In the genomic region with DNA sequence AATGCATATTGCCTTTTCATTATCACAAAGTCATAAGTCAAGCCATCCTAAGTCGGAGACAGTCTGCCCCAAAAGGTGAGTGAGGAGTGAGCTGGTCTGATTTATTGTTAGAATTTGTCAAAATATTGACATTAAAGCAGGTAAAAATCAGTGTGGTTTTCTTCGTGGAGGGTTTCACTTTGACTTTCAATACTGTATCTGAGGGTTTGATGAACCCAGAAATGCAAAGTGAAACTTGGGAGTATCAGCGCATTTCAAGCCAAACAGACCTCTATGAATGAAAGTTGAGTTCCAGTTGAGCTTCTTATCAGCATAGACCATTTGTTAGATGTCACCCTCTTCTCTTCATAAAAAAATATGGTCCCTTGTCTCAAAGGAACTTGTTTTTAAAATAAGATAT, we compare ENCODE assay signal across 16 cellular contexts. TPM values are rescaled to one million over a fixed set of nuclear protein-coding genes. Genes with fewer than 3 reads are reported as not detected.
DNase-seq lines count a peak whose midpoint lies in the region; ATAC-seq and TF ChIP-seq lines count a peak whose summit lies in the region.
"Had no signal": no experiment of that assay in that cellular context is flagged by ENCODE, and none has a peak within 500 bp of the region (broad histone marks: within the 10 kb centered on the region; RNA-seq: fewer than 3 reads in every experiment).

No MANE protein-coding gene starts in this region.

- no peaks in the 10 kb centered on the region for H4K20me1 ChIP-seq in SU-DHL-6 (ENCODE audit: low read depth, low read length)

- H3K9me2 ChIP-seq in SU-DHL-6 (replicated peaks; ENCODE audit: insufficient read depth, low read length): no peaks in the 10 kb centered on the region
- H3K9me2 ChIP-seq: SK-N-SH had no signal

- POLR2A ChIA-PET in activated CD4-positive, alpha-beta T cell treated with anti-CD3 and anti-CD28 coated beads for 36 hours (lab: Charles Lee): no interaction called here
- POLR2A ChIA-PET in naive thymus-derived CD4-positive, alpha-beta T cell (lab: Charles Lee): interaction anchor here (0.6 to 13.4 kb wide), 7 partner anchors 9 to 129 kb away, joined by 3 to 331 read pairs (median 4); a partner anchor contains a TSS

- H3K27ac ChIP-seq in SU-DHL-6 (ENCODE audit: low read depth, low read length): no peak overlapping the region
- peak overlapping the region; percentile 99 for H3K27ac ChIP-seq in naive thymus-derived CD4-positive, alpha-beta T cell (ENCODE audit: low read depth, low read length)
- H3K27ac ChIP-seq: esophagus muscularis mucosa had no signal

- H3K4me2 ChIP-seq in SU-DHL-6 (ENCODE audit: low read depth, low read length, poor library complexity, severe bottlenecking): peak overlapping the region; percentile 27
- H3K4me2 ChIP-seq: SK-N-SH had no signal

- H3K27me3 Mint-ChIP-seq in activated CD4-positive, alpha-beta T cell treated with anti-CD3 and anti-CD28 coated beads for 36 hours: peaks cover 27% of the 10 kb centered on the region
- H3K27me3 Mint-ChIP-seq in naive thymus-derived CD4-positive, alpha-beta T cell: peaks cover 0 to 78% (median 0%) of the 10 kb centered on the region in 5 donors

- no peaks in the 10 kb centered on the region for H3K79me2 ChIP-seq in SU-DHL-6 (ENCODE audit: insufficient read depth, low read length)

- no peak overlapping the region for H3K4me3 ChIP-seq in SU-DHL-6 (ENCODE audit: insufficient read depth, low read length, poor library complexity, severe bottlenecking)
- H3K4me3 ChIP-seq in naive thymus-derived CD4-positive, alpha-beta T cell (ENCODE audit: low read length): peak overlapping the region; percentile 1
- H3K4me3 ChIP-seq: esophagus muscularis mucosa, transverse colon had no signal

- no peak for DNase-seq in activated CD4-positive, alpha-beta T cell treated with anti-CD3 and anti-CD28 coated beads for 36 hours
- no peak for DNase-seq in activated CD4-positive, alpha-beta T cell treated with anti-CD3 and anti-CD28 coated beads, Interleukin-2, amount 50 U/mL, for 4 hours
- DNase-seq in naive thymus-derived CD4-positive, alpha-beta T cell: peak in 3 of 9 donors; percentile 36 to 51 (median 46)
- DNase-seq in epidermal melanocyte (ENCODE audit: insufficient read length, low spot score): no peak
- DNase-seq in mucosa of gallbladder (ENCODE audit: low spot score): no peak
- DNase-seq in 8988T: no peak
- DNase-seq: activated gamma-delta T cell, KG1, NCI-H1694 treated with DMSO at 0.1 percent for 48 hours, SK-N-SH, small intestine, transverse colon had no signal

- H3K27me3 ChIP-seq in SU-DHL-6 (ENCODE audit: low read length): no peaks in the 10 kb centered on the region
- H3K27me3 ChIP-seq in naive thymus-derived CD4-positive, alpha-beta T cell (ENCODE audit: control insufficient read depth in 2 of 2, insufficient read depth in 2 of 2, low read length in 2 of 2): no peaks in the 10 kb centered on the region
- H3K27me3 ChIP-seq: esophagus muscularis mucosa, transverse colon had no signal

- no peaks in the 10 kb centered on the region for H3K9me3 ChIP-seq in SU-DHL-6 (ENCODE audit: insufficient read depth, low read length)
- no peaks in the 10 kb centered on the region for H3K9me3 ChIP-seq in naive thymus-derived CD4-positive, alpha-beta T cell (ENCODE audit: control insufficient read depth in 2 of 3, low read length in 3 of 3)
- H3K9me3 ChIP-seq: esophagus muscularis mucosa, SK-N-SH, transverse colon had no signal

- H3K36me3 Mint-ChIP-seq in activated CD4-positive, alpha-beta T cell treated with anti-CD3 and anti-CD28 coated beads for 36 hours (ENCODE audit: low read depth): no peaks in the 10 kb centered on the region
- peaks cover 0 to 18% (median 0%) of the 10 kb centered on the region in 5 donors for H3K36me3 Mint-ChIP-seq in naive thymus-derived CD4-positive, alpha-beta T cell

- no peak overlapping the region for H3K9ac ChIP-seq in SU-DHL-6 (ENCODE audit: low read length)
- H3K9ac ChIP-seq: SK-N-SH had no signal

- CTCF ChIA-PET in activated CD4-positive, alpha-beta T cell treated with anti-CD3 and anti-CD28 coated beads for 36 hours (lab: Charles Lee): no interaction called here
- CTCF ChIA-PET in naive thymus-derived CD4-positive, alpha-beta T cell (lab: Charles Lee): interaction anchor here (1.0 to 1.1 kb wide), 2 partner anchors 14 to 243 kb away, joined by 3 to 4 read pairs; no protein-coding TSS in a partner anchor

- no peak for TF ChIP-seq CTCF in SU-DHL-6 (IDR thresholded peaks at IDR 0.05; ENCODE audit: insufficient read depth, low read length, poor library complexity, severe bottlenecking)

- no peak overlapping the region for H2AFZ ChIP-seq in SU-DHL-6 (ENCODE audit: low read depth, low read length, severe bottlenecking)

- H3K9me3 Mint-ChIP-seq in activated CD4-positive, alpha-beta T cell treated with anti-CD3 and anti-CD28 coated beads for 36 hours (ENCODE audit: low read depth): no peaks in the 10 kb centered on the region
- peaks cover 0 to 6% (median 0%) of the 10 kb centered on the region in 11 donors for H3K9me3 Mint-ChIP-seq in naive thymus-derived CD4-positive, alpha-beta T cell

- H3K4me1 ChIP-seq in naive thymus-derived CD4-positive, alpha-beta T cell (ENCODE audit: control insufficient read depth in 2 of 2, insufficient read depth in 2 of 2, low read length in 2 of 2): peaks cover 55 to 74% of the 10 kb centered on the region in 2 donors

- intact Hi-C loops in activated CD4-positive, alpha-beta T cell treated with anti-CD3 and anti-CD28 coated beads for 36 hours (cut with DNase I, micrococcal nuclease): no loop called here
- intact Hi-C loops in naive thymus-derived CD4-positive, alpha-beta T cell (cut with micrococcal nuclease): loop anchor here (1.0 to 5.0 kb wide), 4 partner anchors 10 to 73 kb away; no protein-coding TSS in a partner anchor

- H3K27ac Mint-ChIP-seq in activated CD4-positive, alpha-beta T cell treated with anti-CD3 and anti-CD28 coated beads for 36 hours: no peak overlapping the region
- peak overlapping the region in 8 of 9 donors; percentile 99 to 100 (median 99) for H3K27ac Mint-ChIP-seq in naive thymus-derived CD4-positive, alpha-beta T cell

- peak; percentile 14 for ATAC-seq in activated CD4-positive, alpha-beta T cell treated with anti-CD3 and anti-CD28 coated beads for 36 hours
- ATAC-seq in HG02678 (IDR thresholded peaks at IDR 0.05; ENCODE audit: unreplicated experiment): peak; percentile 24
- no peak for ATAC-seq in naive thymus-derived CD4-positive, alpha-beta T cell

- H3K4me3 Mint-ChIP-seq in activated CD4-positive, alpha-beta T cell treated with anti-CD3 and anti-CD28 coated beads for 36 hours: no peak overlapping the region
- H3K4me3 Mint-ChIP-seq in naive thymus-derived CD4-positive, alpha-beta T cell: peak overlapping the region; percentile 48 to 92 (median 74)

- H3K4me1 Mint-ChIP-seq in activated CD4-positive, alpha-beta T cell treated with anti-CD3 and anti-CD28 coated beads for 36 hours: peaks cover 69% of the 10 kb centered on the region
- H3K4me1 Mint-ChIP-seq in naive thymus-derived CD4-positive, alpha-beta T cell: peaks cover 56 to 98% (median 90%) of the 10 kb centered on the region in 7 donors

- H3K36me3 ChIP-seq in SU-DHL-6 (ENCODE audit: low read length): no peaks in the 10 kb centered on the region
- no peaks in the 10 kb centered on the region for H3K36me3 ChIP-seq in naive thymus-derived CD4-positive, alpha-beta T cell (ENCODE audit: control insufficient read depth in 2 of 3, insufficient read depth in 3 of 3, low read length in 3 of 3)
- H3K36me3 ChIP-seq: esophagus muscularis mucosa, transverse colon had no signal

- H3F3A ChIP-seq in SU-DHL-6 (ENCODE audit: insufficient read depth): peaks cover 29% of the 10 kb centered on the region

RNA-seq across cellular contexts. Expression of a gene that starts 21.7 kb away (rescaled TPM):
- total RNA-seq in activated CD4-positive, alpha-beta T cell treated with anti-CD3 and anti-CD28 coated beads for 36 hours: 10 to 100 TPM; 75.4 to 89.3 TPM
- 1,000 to 10,000 TPM in 1 of 5 experiments, 100 to 1,000 TPM in 4; 239 to 1,323 (median 255) TPM for total RNA-seq in naive thymus-derived CD4-positive, alpha-beta T cell
- 100 to 1,000 TPM; 368 to 502 TPM for polyA plus RNA-seq in naive thymus-derived CD4-positive, alpha-beta T cell
- total RNA-seq in mucosa of gallbladder: 61.1 TPM
- total RNA-seq: chondrocyte had no signal

Comparison
In these comparisons a context has a peak if more than half of its experiments do, and no peak if none do; other contexts are left out.
1. intact Hi-C loops: an anchor here in naive thymus-derived CD4-positive, alpha-beta T cell (1.0 to 5.0 kb wide); none called in activated CD4-positive, alpha-beta T cell treated with anti-CD3 and anti-CD28 coated beads for 36 hours.